In the genomic region with DNA sequence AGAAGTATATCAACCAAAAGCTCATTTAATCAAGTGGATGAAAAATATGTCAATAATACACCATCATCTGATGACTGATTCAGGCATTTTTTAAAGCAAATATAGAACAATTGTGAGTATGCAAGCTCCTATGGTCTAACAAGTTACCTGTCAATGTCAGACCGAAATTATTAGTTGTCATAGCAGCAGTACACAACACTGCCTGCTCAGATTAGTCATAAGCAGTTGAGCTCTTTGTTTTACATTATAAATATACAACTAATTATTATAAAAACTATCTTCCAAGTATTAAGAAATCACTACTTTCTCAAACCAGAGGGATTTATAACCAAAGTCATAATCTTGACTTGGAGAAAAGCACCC, we compare ENCODE assay signal across 8 cellular contexts.
A peak's percentile ranks its signal among the peaks of the same experiment; 100 is the strongest.
DNase-seq lines count a peak whose midpoint lies in the region; ATAC-seq and TF ChIP-seq lines count a peak whose summit lies in the region.
"Had no signal": no experiment of that assay in that cellular context is flagged by ENCODE, and none has a peak within 500 bp of the region (broad histone marks: within the 10 kb centered on the region; RNA-seq: fewer than 3 reads in every experiment).

No MANE protein-coding gene starts in this region.

- no peaks in the 10 kb centered on the region for H3K27me3 Mint-ChIP-seq in activated B cell treated with CpG ODN at 0.5 μM for 24 hours

- no peak for TF ChIP-seq CTCF in activated B cell treated with CpG ODN at 0.5 μM for 24 hours (IDR thresholded peaks at IDR 0.05)
- no peak for TF ChIP-seq CTCF in fibroblast of pulmonary artery (IDR thresholded peaks at IDR 0.05; ENCODE audit: low read length, missing control alignments)
- TF ChIP-seq CTCF in mucosa of descending colon (IDR thresholded peaks at IDR 0.05) = no peak

- CTCF ChIA-PET in activated B cell treated with CpG ODN at 0.5 μM for 24 hours (lab: Charles Lee) = interaction anchor here (1.0 to 2.0 kb wide), 2 partner anchors 17 to 268 kb away, joined by 3 to 15 read pairs; no protein-coding TSS in a partner anchor

- H3K36me3 ChIP-seq in mucosa of descending colon (ENCODE audit: low read depth) = no peaks in the 10 kb centered on the region

- ATAC-seq in HG03175 (IDR thresholded peaks at IDR 0.05; ENCODE audit: unreplicated experiment) (peak; percentile 63), activated B cell treated with CpG ODN at 0.5 μM for 24 hours (ENCODE audit: low read depth) (peak; percentile 5), mucosa of descending colon (no peak)
- peak; percentile 71 for ATAC-seq in stimulated activated effector memory CD8-positive, alpha-beta T cell treated with anti-CD3 and anti-CD28 coated beads, Interleukin-12 subunit alpha, Interleukin-12 subunit beta, amount 100 ng/mL, for 72 hours

- H3K4me1 ChIP-seq in mucosa of descending colon (ENCODE audit: low read depth) = peaks cover 45% of the 10 kb centered on the region

- no peaks in the 10 kb centered on the region for H3K9me3 Mint-ChIP-seq in activated B cell treated with CpG ODN at 0.5 μM for 24 hours
- no peaks in the 10 kb centered on the region for H3K9me3 Mint-ChIP-seq in stimulated activated effector memory CD8-positive, alpha-beta T cell treated with anti-CD3 and anti-CD28 coated beads, Interleukin-12 subunit alpha, Interleukin-12 subunit beta, amount 100 ng/mL, for 72 hours

- DNase-seq in activated B cell treated with CpG ODN at 0.5 μM for 24 hours (no peak), fibroblast of pulmonary artery (ENCODE audit: low read depth) (peak; percentile 21), NCI-H1417 (lab: John Stamatoyannopoulos, UW) (no peak), middle frontal gyrus (ENCODE audit: extremely low spot score, low spot score) (no peak), mucosa of descending colon (no peak)
- no peak for DNase-seq in stimulated activated effector memory CD8-positive, alpha-beta T cell treated with anti-CD3 and anti-CD28 coated beads, Interleukin-12 subunit alpha, Interleukin-12 subunit beta, amount 100 ng/mL, for 72 hours (ENCODE audit: low spot score in 2 of 2)
- DNase-seq: islet precursor cell had no signal

- H3K4me3 Mint-ChIP-seq in activated B cell treated with CpG ODN at 0.5 μM for 24 hours = peak overlapping the region; percentile 47
- H3K4me3 Mint-ChIP-seq in stimulated activated effector memory CD8-positive, alpha-beta T cell treated with anti-CD3 and anti-CD28 coated beads, Interleukin-12 subunit alpha, Interleukin-12 subunit beta, amount 100 ng/mL, for 72 hours = peak overlapping the region; percentile 49

- POLR2A ChIA-PET in activated B cell treated with CpG ODN at 0.5 μM for 24 hours (lab: Charles Lee) = interaction anchor here (0.8 to 2.4 kb wide), 5 partner anchors 33 to 399 kb away, joined by 3 to 6 read pairs (median 3); a partner anchor contains a TSS

- no peaks in the 10 kb centered on the region for H3K9me3 ChIP-seq in mucosa of descending colon

- peaks cover 63% of the 10 kb centered on the region for H3K36me3 Mint-ChIP-seq in activated B cell treated with CpG ODN at 0.5 μM for 24 hours (ENCODE audit: low read depth)
- peaks cover 86% of the 10 kb centered on the region for H3K36me3 Mint-ChIP-seq in stimulated activated effector memory CD8-positive, alpha-beta T cell treated with anti-CD3 and anti-CD28 coated beads, Interleukin-12 subunit alpha, Interleukin-12 subunit beta, amount 100 ng/mL, for 72 hours

- intact Hi-C loops in activated B cell treated with CpG ODN at 0.5 μM for 24 hours (cut with micrococcal nuclease) = no loop called here
- intact Hi-C loops in mucosa of descending colon (cut with DNase I, micrococcal nuclease) = no loop called here

- H3K4me3 ChIP-seq in fibroblast of pulmonary artery (replicated peaks; ENCODE audit: low read depth, low read length) (no peak overlapping the region), mucosa of descending colon (no peak overlapping the region)

- H3K27ac Mint-ChIP-seq in activated B cell treated with CpG ODN at 0.5 μM for 24 hours = peak overlapping the region; percentile 71
- H3K27ac Mint-ChIP-seq in stimulated activated effector memory CD8-positive, alpha-beta T cell treated with anti-CD3 and anti-CD28 coated beads, Interleukin-12 subunit alpha, Interleukin-12 subunit beta, amount 100 ng/mL, for 72 hours = peak overlapping the region; percentile 95

- H3K4me1 Mint-ChIP-seq in activated B cell treated with CpG ODN at 0.5 μM for 24 hours = peaks cover 93% of the 10 kb centered on the region
- peaks cover 94% of the 10 kb centered on the region for H3K4me1 Mint-ChIP-seq in stimulated activated effector memory CD8-positive, alpha-beta T cell treated with anti-CD3 and anti-CD28 coated beads, Interleukin-12 subunit alpha, Interleukin-12 subunit beta, amount 100 ng/mL, for 72 hours
